In genomic region chr6:157961829-157962228, GRCh38 we compare ENCODE assay signal across 23 cellular contexts. TPM values are rescaled to one million over a fixed set of nuclear protein-coding genes. Genes with fewer than 3 reads are reported as not detected.
A peak's percentile ranks its signal among the peaks of the same experiment; 100 is the strongest.
DNase-seq lines count a peak whose midpoint lies in the region; ATAC-seq and TF ChIP-seq lines count a peak whose summit lies in the region.
"Had no signal": no experiment of that assay in that cellular context is flagged by ENCODE, and none has a peak within 500 bp of the region (broad histone marks: within the 10 kb centered on the region; RNA-seq: fewer than 3 reads in every experiment).

No MANE protein-coding gene starts in this region.

- H3K4me3 ChIP-seq in epithelial cell of esophagus (ENCODE audit: low read length): no peak overlapping the region
- H3K4me3 ChIP-seq: suprapubic skin, upper lobe of left lung had no signal

- ATAC-seq in activated CD4-positive, alpha-beta T cell treated with anti-CD3 and anti-CD28 coated beads for 36 hours: no peak
- no peak for ATAC-seq in stimulated activated naive CD8-positive, alpha-beta T cell treated with anti-CD3 and anti-CD28 coated beads, Interleukin-15, amount 100 ng/mL, for 72 hours
- ATAC-seq in GM21381 (IDR thresholded peaks at IDR 0.05; ENCODE audit: unreplicated experiment): no peak
- ATAC-seq: PC-3; Right ventricle myocardium inferior; stimulated activated memory B cell treated with anti-CD40 and anti-IgM and Interleukin-4, amounts not matched to agents 10 μg/mL and 1 μg/mL and 100 μg/mL, for 72 hours had no signal

- DNase-seq in activated CD4-positive, alpha-beta T cell treated with anti-CD3 and anti-CD28 coated beads for 36 hours: no peak
- DNase-seq in activated CD4-positive, alpha-beta T cell treated with anti-CD3 and anti-CD28 coated beads for 4 hours: no peak
- DNase-seq in stimulated activated naive CD8-positive, alpha-beta T cell treated with anti-CD3 and anti-CD28 coated beads, Interleukin-15, amount 100 ng/mL, for 72 hours: no peak
- DNase-seq in epithelial cell of esophagus (ENCODE audit: low read depth): peak; percentile 42
- DNase-seq in KG1 (lab: John Stamatoyannopoulos, UW): no peak
- DNase-seq in AG08395 (ENCODE audit: low spot score): no peak
- DNase-seq: activated effector memory CD4-positive, alpha-beta T cell treated with anti-CD3 and anti-CD28 coated beads, Interleukin-2, amount 50 U/mL, for 16 hours; effector CD8-positive, alpha-beta T cell; glutamatergic neuron; NCI-H1436; NCI-H2081; NCI-H2227 treated with DMSO at 0.1 percent for 48 hours; NCI-H526 treated with DMSO at 0.1 percent for 48 hours; NK-92 treated with Interleukin-12 subunit alpha and Interleukin-12 subunit beta, amount 100 ng/mL, for 24 hours; occipital lobe; PC-3; upper lobe of left lung had no signal

- CTCF ChIA-PET in activated CD4-positive, alpha-beta T cell treated with anti-CD3 and anti-CD28 coated beads for 36 hours (lab: Charles Lee): interaction anchor here (0.5 to 2.2 kb wide), 2 partner anchors 15 to 26 kb away, joined by 3 to 7 read pairs; no protein-coding TSS in a partner anchor

- POLR2A ChIA-PET in activated CD4-positive, alpha-beta T cell treated with anti-CD3 and anti-CD28 coated beads for 36 hours (lab: Charles Lee): interaction anchor here (0.7 kb wide), 1 partner anchor 82 kb away, joined by 3 read pairs; no protein-coding TSS in a partner anchor

- H3K27ac Mint-ChIP-seq in activated CD4-positive, alpha-beta T cell treated with anti-CD3 and anti-CD28 coated beads for 36 hours: peak overlapping the region; percentile 92
- H3K27ac Mint-ChIP-seq in stimulated activated naive CD8-positive, alpha-beta T cell treated with anti-CD3 and anti-CD28 coated beads, Interleukin-15, Interleukin-2, amounts not matched to agents 100 ng/mL and 50 ng/mL, for 24 hours: peak overlapping the region; percentile 45
- peak overlapping the region in 1 of 2 donors; percentile 83 for H3K27ac Mint-ChIP-seq in stimulated activated naive CD8-positive, alpha-beta T cell treated with anti-CD3 and anti-CD28 coated beads, Interleukin-15, amount 100 ng/mL, for 72 hours
- H3K27ac Mint-ChIP-seq: stimulated activated memory B cell treated with anti-CD40 and anti-IgM and Interleukin-4, amounts not matched to agents 10 μg/mL and 1 μg/mL and 100 μg/mL, for 72 hours had no signal

- intact Hi-C loops in activated CD4-positive, alpha-beta T cell treated with anti-CD3 and anti-CD28 coated beads for 36 hours (cut with DNase I, micrococcal nuclease): loop anchor here (2.0 to 5.0 kb wide), 3 partner anchors 19 to 295 kb away; partner anchors contain the start of gene SYNJ2 (in 1 of the 2)

- no peak for TF ChIP-seq CTCF in epithelial cell of esophagus (IDR thresholded peaks at IDR 0.05; ENCODE audit: insufficient read depth, low read depth, low read length, missing control alignments)

- H3K4me1 Mint-ChIP-seq in activated CD4-positive, alpha-beta T cell treated with anti-CD3 and anti-CD28 coated beads for 36 hours: peaks cover 28% of the 10 kb centered on the region
- peaks cover 30% of the 10 kb centered on the region for H3K4me1 Mint-ChIP-seq in stimulated activated naive CD8-positive, alpha-beta T cell treated with anti-CD3 and anti-CD28 coated beads, Interleukin-15, Interleukin-2, amounts not matched to agents 100 ng/mL and 50 ng/mL, for 24 hours (ENCODE audit: low read depth)
- H3K4me1 Mint-ChIP-seq in stimulated activated naive CD8-positive, alpha-beta T cell treated with anti-CD3 and anti-CD28 coated beads, Interleukin-15, amount 100 ng/mL, for 72 hours: peaks cover 26% of the 10 kb centered on the region
- H3K4me1 Mint-ChIP-seq: stimulated activated memory B cell treated with anti-CD40 and anti-IgM and Interleukin-4, amounts not matched to agents 10 μg/mL and 1 μg/mL and 100 μg/mL, for 72 hours had no signal

- H3K4me3 Mint-ChIP-seq in activated CD4-positive, alpha-beta T cell treated with anti-CD3 and anti-CD28 coated beads for 36 hours: no peak overlapping the region
- H3K4me3 Mint-ChIP-seq in stimulated activated naive CD8-positive, alpha-beta T cell treated with anti-CD3 and anti-CD28 coated beads, Interleukin-15, Interleukin-2, amounts not matched to agents 100 ng/mL and 50 ng/mL, for 24 hours: no peak overlapping the region
- peak overlapping the region in 1 of 2 donors; percentile 10 for H3K4me3 Mint-ChIP-seq in stimulated activated naive CD8-positive, alpha-beta T cell treated with anti-CD3 and anti-CD28 coated beads, Interleukin-15, amount 100 ng/mL, for 72 hours
- H3K4me3 Mint-ChIP-seq: stimulated activated memory B cell treated with anti-CD40 and anti-IgM and Interleukin-4, amounts not matched to agents 10 μg/mL and 1 μg/mL and 100 μg/mL, for 72 hours had no signal

- H3K9me3 Mint-ChIP-seq in activated CD4-positive, alpha-beta T cell treated with anti-CD3 and anti-CD28 coated beads for 36 hours (ENCODE audit: low read depth): peaks cover 16% of the 10 kb centered on the region
- peaks cover 8% of the 10 kb centered on the region for H3K9me3 Mint-ChIP-seq in stimulated activated naive CD8-positive, alpha-beta T cell treated with anti-CD3 and anti-CD28 coated beads, Interleukin-15, Interleukin-2, amounts not matched to agents 100 ng/mL and 50 ng/mL, for 24 hours
- H3K9me3 Mint-ChIP-seq in stimulated activated naive CD8-positive, alpha-beta T cell treated with anti-CD3 and anti-CD28 coated beads, Interleukin-15, amount 100 ng/mL, for 72 hours: peaks cover 23 to 28% of the 10 kb centered on the region in 2 donors

- peaks cover 9% of the 10 kb centered on the region for H3K36me3 Mint-ChIP-seq in activated CD4-positive, alpha-beta T cell treated with anti-CD3 and anti-CD28 coated beads for 36 hours (ENCODE audit: low read depth)
- H3K36me3 Mint-ChIP-seq in stimulated activated naive CD8-positive, alpha-beta T cell treated with anti-CD3 and anti-CD28 coated beads, Interleukin-15, Interleukin-2, amounts not matched to agents 100 ng/mL and 50 ng/mL, for 24 hours (ENCODE audit: low read depth): peaks cover 4% of the 10 kb centered on the region
- H3K36me3 Mint-ChIP-seq: CD4-positive, CD25-positive, alpha-beta regulatory T cell had no signal

- peaks cover 1% of the 10 kb centered on the region for H3K27me3 Mint-ChIP-seq in activated CD4-positive, alpha-beta T cell treated with anti-CD3 and anti-CD28 coated beads for 36 hours
- no peaks in the 10 kb centered on the region for H3K27me3 Mint-ChIP-seq in stimulated activated naive CD8-positive, alpha-beta T cell treated with anti-CD3 and anti-CD28 coated beads, Interleukin-15, Interleukin-2, amounts not matched to agents 100 ng/mL and 50 ng/mL, for 24 hours
- H3K27me3 Mint-ChIP-seq in stimulated activated naive CD8-positive, alpha-beta T cell treated with anti-CD3 and anti-CD28 coated beads, Interleukin-15, amount 100 ng/mL, for 72 hours: peaks cover 7% of the 10 kb centered on the region

RNA-seq across cellular contexts. Expression of gene SYNJ2, which starts 19.8 kb away (rescaled TPM):
- 10 to 100 TPM; 28.6 to 30.1 TPM for total RNA-seq in activated CD4-positive, alpha-beta T cell treated with anti-CD3 and anti-CD28 coated beads for 36 hours
